ENCODE assay signal across 32 cellular contexts in genomic region chr1:44453798-44454349, GRCh38.
"Had no signal": no experiment of that assay in that cellular context is flagged by ENCODE, and none has a peak within 500 bp of the region (broad histone marks: within the 10 kb centered on the region; RNA-seq: fewer than 3 reads in every experiment).

No MANE protein-coding gene starts in this region.

- H3K27me3 Mint-ChIP-seq: dendritic cell treated with granulocyte-macrophage colony-stimulating factor and Interleukin-4, amounts not matched to agents 40 ng/mL and 50 ng/mL, for 4 days had no signal

- H3K9me3 Mint-ChIP-seq: activated CD4-positive, alpha-beta memory T cell treated with anti-CD3 and anti-CD28 coated beads, Interleukin-2, amount 10 ng/mL, durations not matched to agents 7 days and 5 days had no signal

- ATAC-seq: activated T-helper 17 cell treated with anti-CD3 and anti-CD28 coated beads, Interleukin-2, amount 50 U/mL, for 72 hours; esophagus mucosa; gastroesophageal sphincter; WTC11 had no signal

- H3K4me3 ChIP-seq: coronary artery, dorsolateral prefrontal cortex, gastroesophageal sphincter had no signal

- H3K4me3 Mint-ChIP-seq: activated CD4-positive, alpha-beta memory T cell treated with anti-CD3 and anti-CD28 coated beads, Interleukin-2, amount 10 ng/mL, durations not matched to agents 7 days and 5 days; activated CD4-positive, alpha-beta T cell treated with anti-CD3 and anti-CD28 coated beads, Interleukin-2, amount 10 ng/mL, durations not matched to agents 7 days and 5 days; activated naive CD8-positive, alpha-beta T cell; activated T-cell treated with anti-CD3 and anti-CD28 coated beads, Interleukin-2, amount 50 U/mL, for 24 hours; activated T-helper 17 cell treated with anti-CD3 and anti-CD28 coated beads, Interleukin-2, amount 50 U/mL, for 72 hours; central memory CD8-positive, alpha-beta T cell; dendritic cell treated with granulocyte-macrophage colony-stimulating factor and Interleukin-4, amounts not matched to agents 40 ng/mL and 50 ng/mL, for 4 days; endodermal cell; WTC11 had no signal

- H3K9me3 ChIP-seq: gastroesophageal sphincter had no signal

- H3K4me1 Mint-ChIP-seq: activated CD4-positive, alpha-beta memory T cell treated with anti-CD3 and anti-CD28 coated beads, Interleukin-2, amount 10 ng/mL, durations not matched to agents 7 days and 5 days; activated CD4-positive, alpha-beta T cell treated with anti-CD3 and anti-CD28 coated beads, Interleukin-2, amount 10 ng/mL, durations not matched to agents 7 days and 5 days; activated T-helper 17 cell treated with anti-CD3 and anti-CD28 coated beads, Interleukin-2, amount 50 U/mL, for 72 hours; central memory CD8-positive, alpha-beta T cell; endodermal cell; WTC11 had no signal

- FAIRE-seq: astrocyte, bronchial epithelial cell had no signal

- H3K27ac Mint-ChIP-seq: activated CD4-positive, alpha-beta memory T cell treated with anti-CD3 and anti-CD28 coated beads, Interleukin-2, amount 10 ng/mL, durations not matched to agents 7 days and 5 days; activated CD4-positive, alpha-beta T cell treated with anti-CD3 and anti-CD28 coated beads, Interleukin-2, amount 10 ng/mL, durations not matched to agents 7 days and 5 days; activated naive CD8-positive, alpha-beta T cell; activated T-cell treated with anti-CD3 and anti-CD28 coated beads, Interleukin-2, amount 50 U/mL, for 24 hours; activated T-helper 17 cell treated with anti-CD3 and anti-CD28 coated beads, Interleukin-2, amount 50 U/mL, for 72 hours; dendritic cell treated with granulocyte-macrophage colony-stimulating factor and Interleukin-4, amounts not matched to agents 40 ng/mL and 50 ng/mL, for 4 days; endodermal cell; WTC11 had no signal

- DNase-seq: activated CD4-positive, alpha-beta memory T cell treated with anti-CD3 and anti-CD28 coated beads, Interleukin-2, amount 10 ng/mL, durations not matched to agents 7 days and 5 days; activated CD4-positive, alpha-beta T cell treated with anti-CD3 and anti-CD28 coated beads for 1 hour; activated CD4-positive, alpha-beta T cell treated with anti-CD3 and anti-CD28 coated beads for 4 hours; activated CD4-positive, alpha-beta T cell treated with anti-CD3 and anti-CD28 coated beads, Interleukin-2, amount 10 ng/mL, durations not matched to agents 7 days and 5 days; activated CD4-positive, alpha-beta T cell treated with anti-CD3 and anti-CD28 coated beads, Interleukin-2, amount 50 U/mL, for 4 hours; activated CD8-positive, alpha-beta memory T cell treated with anti-CD3 and anti-CD28 coated beads, Interleukin-2, amount 50 U/mL, for 48 hours; activated effector memory CD4-positive, alpha-beta T cell treated with Interleukin-2 at 50 U/mL for 16 hours; activated gamma-delta T cell treated with Interleukin-2 at 50 U/mL for 16 hours; activated naive CD4-positive, alpha-beta T cell treated with anti-CD3 and anti-CD28 coated beads, Interleukin-2, amount 50 U/mL, for 16 hours; activated naive CD4-positive, alpha-beta T cell treated with Interleukin-2 at 50 U/mL for 16 hours; activated T-cell treated with anti-CD3 and anti-CD28 coated beads for 4 hours; activated T-cell treated with anti-CD3 and anti-CD28 coated beads, Interleukin-2, amount 50 U/mL, for 24 hours; amniotic stem cell; anterior cingulate cortex; brain microvascular endothelial cell; dorsolateral prefrontal cortex; effector memory CD4-positive, alpha-beta T cell; endodermal cell; foreskin melanocyte; head of caudate nucleus; T-helper 2 cell had no signal

- H3K36me3 ChIP-seq: brain microvascular endothelial cell, gastroesophageal sphincter had no signal

- H3K27ac ChIP-seq: brain microvascular endothelial cell, coronary artery, gastroesophageal sphincter, VCaP had no signal

- H3K4me1 ChIP-seq: gastroesophageal sphincter had no signal
